8 cellular contexts compared by ENCODE assay signal in genomic region chr15:88920892-88921435, GRCh38. TPM values are rescaled to one million over a fixed set of nuclear protein-coding genes. Genes with fewer than 3 reads are reported as not detected.
DNase-seq lines count a peak whose midpoint lies in the region; ATAC-seq, FAIRE-seq and TF ChIP-seq lines count a peak whose summit lies in the region.
"Not testable (repeated sequence)": the region's sequence is repeated elsewhere in the genome, so short reads cannot be mapped to it uniquely, and the experiment has no call there.

No MANE protein-coding gene starts in this region.

- peak overlapping the region; percentile 29; the same call in 1 of the 2 replicates for H3K9ac ChIP-seq in OCI-LY3 (ENCODE audit: low read length)

- H3K4me3 ChIP-seq in ACC112 (ENCODE audit: low read depth, low read length); bronchial epithelial cell (ENCODE audit: low read depth, low read length): not testable (repeated sequence)
- peak overlapping the region; percentile 52 for H3K4me3 ChIP-seq in OCI-LY3 (ENCODE audit: low read length)

- H3K9me3 Mint-ChIP-seq in activated CD4-positive, alpha-beta memory T cell treated with anti-CD3 and anti-CD28 coated beads, Interleukin-2, amount 10 ng/mL, durations not matched to agents 7 days and 5 days = not testable (repeated sequence)
- H3K9me3 Mint-ChIP-seq in nephron progenitor cell = peaks cover 22% of the 10 kb centered on the region

- not testable (repeated sequence) for H3K27me3 ChIP-seq in ACC112 (ENCODE audit: insufficient read depth, low read length); bronchial epithelial cell (ENCODE audit: control insufficient read depth, insufficient read depth, low read length)
- H3K27me3 ChIP-seq in OCI-LY3 (ENCODE audit: low read depth, low read length) = peaks cover 15% of the 10 kb centered on the region

- not testable (repeated sequence) for H3K79me2 ChIP-seq in ACC112 (ENCODE audit: control insufficient read depth, insufficient read depth, low read length, unreplicated experiment); OCI-LY3 (ENCODE audit: low read length)

- not testable (repeated sequence) for H3K36me3 ChIP-seq in ACC112 (ENCODE audit: insufficient read depth, low read length); OCI-LY3 (replicated peaks; ENCODE audit: low read depth, low read length); bronchial epithelial cell (ENCODE audit: control insufficient read depth, insufficient read depth, low read length)

- peak overlapping the region; percentile 70 for H3K4me2 ChIP-seq in OCI-LY3 (ENCODE audit: low read length)

- H3K27ac Mint-ChIP-seq in activated CD4-positive, alpha-beta memory T cell treated with anti-CD3 and anti-CD28 coated beads, Interleukin-2, amount 10 ng/mL, durations not matched to agents 7 days and 5 days = peak overlapping the region; percentile 36
- peak overlapping the region; percentile 98 for H3K27ac Mint-ChIP-seq in nephron progenitor cell

- not testable (repeated sequence) for H2AFZ ChIP-seq in ACC112 (ENCODE audit: low read length, unreplicated experiment); OCI-LY3 (ENCODE audit: low read depth, low read length)

- not testable (repeated sequence) for FAIRE-seq in bronchial epithelial cell (lab: Jason Lieb, UNC)

- not testable (repeated sequence) for H3K36me3 Mint-ChIP-seq in activated CD4-positive, alpha-beta memory T cell treated with anti-CD3 and anti-CD28 coated beads, Interleukin-2, amount 10 ng/mL, durations not matched to agents 7 days and 5 days (ENCODE audit: low read depth); nephron progenitor cell (ENCODE audit: low read depth)

- TF ChIP-seq CTCF in OCI-LY3 (IDR thresholded peaks at IDR 0.05; ENCODE audit: low read depth, low read length); bronchial epithelial cell (IDR thresholded peaks at IDR 0.05; ENCODE audit: insufficient read depth, low read length, severe bottlenecking); nephron progenitor cell (IDR thresholded peaks at IDR 0.05): not testable (repeated sequence)

- not testable (repeated sequence) for H4K20me1 ChIP-seq in OCI-LY3 (ENCODE audit: insufficient read depth, low read length)

- ATAC-seq in GM18861 (IDR thresholded peaks at IDR 0.05; ENCODE audit: unreplicated experiment) (peak; percentile 63), GM21723 (IDR thresholded peaks at IDR 0.05; ENCODE audit: unreplicated experiment) (peak; percentile 91), HG03039 (IDR thresholded peaks at IDR 0.05; ENCODE audit: unreplicated experiment) (peak; percentile 65)

- POLR2A ChIA-PET in activated CD4-positive, alpha-beta memory T cell treated with anti-CD3 and anti-CD28 coated beads, Interleukin-2, amount 10 ng/mL, durations not matched to agents 7 days and 5 days (lab: Charles Lee) = interaction anchor here (1.4 to 1.6 kb wide), 2 partner anchors 9 to 17 kb away, joined by 4 to 8 read pairs; no protein-coding TSS in a partner anchor

- H3K4me1 ChIP-seq in ACC112 (ENCODE audit: control insufficient read depth, insufficient read depth, low read length, unreplicated experiment) (peaks cover 36% of the 10 kb centered on the region), OCI-LY3 (ENCODE audit: low read length) (peaks cover 36% of the 10 kb centered on the region)

- H3K27ac ChIP-seq in ACC112 (ENCODE audit: low read depth, low read length) = peak overlapping the region; percentile 77
- not testable (repeated sequence) for H3K27ac ChIP-seq in OCI-LY3 (ENCODE audit: low read length)

- CTCF ChIA-PET in activated CD4-positive, alpha-beta memory T cell treated with anti-CD3 and anti-CD28 coated beads, Interleukin-2, amount 10 ng/mL, durations not matched to agents 7 days and 5 days (lab: Charles Lee) = interaction anchor here (0.6 to 3.7 kb wide), 10 partner anchors 10 to 326 kb away, joined by 3 to 54 read pairs (median 4); partner anchors contain the start of genes HAPLN3 and ISG20

- H3K4me1 Mint-ChIP-seq in activated CD4-positive, alpha-beta memory T cell treated with anti-CD3 and anti-CD28 coated beads, Interleukin-2, amount 10 ng/mL, durations not matched to agents 7 days and 5 days = peaks cover 40% of the 10 kb centered on the region
- H3K4me1 Mint-ChIP-seq in nephron progenitor cell = peaks cover 38% of the 10 kb centered on the region

- peaks cover 13% of the 10 kb centered on the region for H3K27me3 Mint-ChIP-seq in activated CD4-positive, alpha-beta memory T cell treated with anti-CD3 and anti-CD28 coated beads, Interleukin-2, amount 10 ng/mL, durations not matched to agents 7 days and 5 days
- H3K27me3 Mint-ChIP-seq in nephron progenitor cell (ENCODE audit: low read depth, poor library complexity) = not testable (repeated sequence)

- not testable (repeated sequence) for H3K9me3 ChIP-seq in OCI-LY3 (ENCODE audit: insufficient read depth, low read length)

- H3K4me3 Mint-ChIP-seq in activated CD4-positive, alpha-beta memory T cell treated with anti-CD3 and anti-CD28 coated beads, Interleukin-2, amount 10 ng/mL, durations not matched to agents 7 days and 5 days; nephron progenitor cell: not testable (repeated sequence)

- peak; percentile 59 for DNase-seq in activated CD4-positive, alpha-beta memory T cell treated with anti-CD3 and anti-CD28 coated beads, Interleukin-2, amount 10 ng/mL, durations not matched to agents 7 days and 5 days
- DNase-seq in bronchial epithelial cell (ENCODE audit: low read depth) = peak; percentile 86
- not testable (repeated sequence) for DNase-seq in nephron progenitor cell

RNA-seq across cellular contexts. Expression of gene MFGE8, which starts 7.8 kb away (rescaled TPM):
- total RNA-seq in activated CD4-positive, alpha-beta memory T cell treated with anti-CD3 and anti-CD28 coated beads, Interleukin-2, amount 10 ng/mL, durations not matched to agents 7 days and 5 days = 10 to 100 TPM; 46.5 to 51.1 TPM
- 24.0 and 38.8 TPM in 2 replicates for total RNA-seq in bronchial epithelial cell

RNA-seq across cellular contexts. Expression of gene HAPLN3, which starts 25.6 kb away (rescaled TPM):
- 10 to 100 TPM; 66.9 to 67.5 TPM for total RNA-seq in activated CD4-positive, alpha-beta memory T cell treated with anti-CD3 and anti-CD28 coated beads, Interleukin-2, amount 10 ng/mL, durations not matched to agents 7 days and 5 days
- total RNA-seq in bronchial epithelial cell = 1.1 and 1.7 TPM in 2 replicates

Comparison
In these comparisons a context has a peak if more than half of its experiments do, and no peak if none do; other contexts are left out.
1. RNA of gene HAPLN3, which starts 25.6 kb away (total RNA-seq): 66.9 to 67.5 TPM in activated CD4-positive, alpha-beta memory T cell treated with anti-CD3 and anti-CD28 coated beads, Interleukin-2, amount 10 ng/mL, durations not matched to agents 7 days and 5 days; 1.1 to 1.7 TPM in bronchial epithelial cell; every median in the first group is over 10 times any median in the second.
2. Peak in every context shown above with its lines, with median percentiles within 50 percentile points of each other: ATAC-seq.